In genomic region chr17:34356194-34356593, GRCh38 we compare ENCODE assay signal across 1 cellular context.
TF ChIP-seq lines count a peak whose summit lies in the region.

CCL13 (plus strand) TSS chr17:34356480; CDS start chr17:34356527, 47 bp downstream.

TF ChIP-seq in HepG2, 621 proteins besides CTCF, POLR2A, EP300 and RAD21 (continued from another document):
- TF ChIP-seq ZBTB43 (CRISPR knock-in tag; conservative IDR thresholded peaks at IDR 0.05) (no peak), ZNF530 (CRISPR knock-in tag; IDR thresholded peaks at IDR 0.05; ENCODE audit: low read depth) (no peak), ZNF556 (CRISPR knock-in tag; IDR thresholded peaks at IDR 0.05; ENCODE audit: borderline replicate concordance) (no peak), ZNF513 (CRISPR knock-in tag; conservative IDR thresholded peaks at IDR 0.05) (no peak), ZKSCAN1 (IDR thresholded peaks at IDR 0.05; ENCODE audit: low read length) (no peak), FOXP4 (CRISPR knock-in tag; IDR thresholded peaks at IDR 0.05) (no peak), MXI1 (IDR thresholded peaks at IDR 0.05; ENCODE audit: borderline replicate concordance, low read depth, low read length) (no peak), ZNF30 (CRISPR knock-in tag; IDR thresholded peaks at IDR 0.05) (no peak), ATF2 (CRISPR knock-in tag; IDR thresholded peaks at IDR 0.05) (no peak), ZNF24 (IDR thresholded peaks at IDR 0.05) (no peak), SIN3A (IDR thresholded peaks at IDR 0.05; ENCODE audit: borderline replicate concordance, low read depth, low read length) (no peak), HOXA7 (CRISPR knock-in tag; IDR thresholded peaks at IDR 0.05) (no peak), ZBTB40 (IDR thresholded peaks at IDR 0.05) (no peak), ZBTB40 (CRISPR knock-in tag; IDR thresholded peaks at IDR 0.05) (no peak), KDM4B (CRISPR knock-in tag; IDR thresholded peaks at IDR 0.05) (no peak), ZBTB49 (CRISPR knock-in tag; IDR thresholded peaks at IDR 0.05; ENCODE audit: borderline replicate concordance) (no peak), FOXC1 (CRISPR knock-in tag; IDR thresholded peaks at IDR 0.05; ENCODE audit: borderline replicate concordance) (no peak)
